Comparison of ENCODE assay signal across 1 cellular context in the genomic region with DNA sequence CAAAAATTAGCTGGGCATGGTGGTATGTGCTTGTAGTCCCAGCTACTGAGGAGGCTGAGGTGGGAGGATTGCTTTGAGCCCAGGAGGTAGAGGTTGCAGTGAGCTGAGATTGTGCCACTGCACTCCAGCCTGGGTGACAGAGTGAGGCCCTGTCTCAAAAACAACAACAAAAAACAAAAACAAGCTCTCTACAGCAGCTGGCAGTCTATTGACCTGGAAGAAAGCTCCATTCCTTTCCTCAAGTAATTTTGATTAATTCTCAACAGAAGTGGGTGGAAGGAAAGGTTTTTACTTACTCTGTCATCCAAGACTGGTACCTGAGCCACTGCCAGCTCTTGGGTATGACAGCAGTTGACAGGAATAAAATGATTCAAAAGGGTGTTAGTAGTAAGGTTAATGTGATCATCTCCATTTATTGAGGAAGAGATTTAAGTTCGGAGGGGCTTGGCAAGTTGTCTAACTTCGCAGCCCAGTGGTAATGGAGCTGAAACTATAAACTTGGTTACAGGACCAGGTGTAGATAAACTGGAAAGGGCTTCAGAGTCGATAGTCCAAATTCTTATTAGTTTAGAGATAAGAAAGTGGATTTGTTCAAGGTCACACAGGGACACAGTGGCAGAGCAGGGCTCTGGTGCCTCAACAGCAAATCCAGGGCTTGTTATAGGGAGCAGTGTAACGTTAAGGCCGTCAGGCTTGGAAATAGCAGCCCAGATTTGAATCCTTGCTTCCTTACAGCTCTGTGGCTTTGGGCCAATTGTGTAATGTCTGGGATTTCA.
TF ChIP-seq lines count a peak whose summit lies in the region.

No MANE protein-coding gene starts in this region.

TF ChIP-seq in HepG2, 621 proteins besides CTCF, POLR2A, EP300 and RAD21 (continued from another document and continues in another):
- TF ChIP-seq, protein P1, sequence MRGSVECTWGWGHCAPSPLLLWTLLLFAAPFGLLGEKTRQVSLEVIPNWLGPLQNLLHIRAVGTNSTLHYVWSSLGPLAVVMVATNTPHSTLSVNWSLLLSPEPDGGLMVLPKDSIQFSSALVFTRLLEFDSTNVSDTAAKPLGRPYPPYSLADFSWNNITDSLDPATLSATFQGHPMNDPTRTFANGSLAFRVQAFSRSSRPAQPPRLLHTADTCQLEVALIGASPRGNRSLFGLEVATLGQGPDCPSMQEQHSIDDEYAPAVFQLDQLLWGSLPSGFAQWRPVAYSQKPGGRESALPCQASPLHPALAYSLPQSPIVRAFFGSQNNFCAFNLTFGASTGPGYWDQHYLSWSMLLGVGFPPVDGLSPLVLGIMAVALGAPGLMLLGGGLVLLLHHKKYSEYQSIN (CRISPR knock-in tag; IDR thresholded peaks at IDR 0.05; ENCODE audit: borderline replicate concordance): no peak
- TF ChIP-seq DNMT3B (CRISPR knock-in tag; conservative IDR thresholded peaks at IDR 0.05) (no peak), TSC22D2 (CRISPR knock-in tag; IDR thresholded peaks at IDR 0.05; ENCODE audit: borderline replicate concordance) (no peak), MTA1 (CRISPR knock-in tag; IDR thresholded peaks at IDR 0.05; ENCODE audit: borderline replicate concordance) (no peak), SOX13 (IDR thresholded peaks at IDR 0.05) (no peak), SOX13 (CRISPR knock-in tag; conservative IDR thresholded peaks at IDR 0.05 in 1 of 2, IDR thresholded peaks at IDR 0.05 in 1 of 2) (peak in 1 of 2 experiments; percentile 57; a peak in 1 of 4 replicates), ZSCAN22 (CRISPR knock-in tag; IDR thresholded peaks at IDR 0.05) (no peak), ZNF766 (CRISPR knock-in tag; IDR thresholded peaks at IDR 0.05; ENCODE audit: borderline replicate concordance) (peak; percentile 81), SKI (IDR thresholded peaks at IDR 0.05; ENCODE audit: partially characterized antibody) (no peak), FOXK2 (IDR thresholded peaks at IDR 0.05) (no peak), ZNF460 (CRISPR knock-in tag; IDR thresholded peaks at IDR 0.05; ENCODE audit: borderline replicate concordance) (no peak), SAP130 (CRISPR knock-in tag; IDR thresholded peaks at IDR 0.05; ENCODE audit: low read depth) (no peak; the same call in 1 of the 2 replicates), CHD2 (IDR thresholded peaks at IDR 0.05; ENCODE audit: low read depth, low read length) (no peak), SOX5 (CRISPR knock-in tag; IDR thresholded peaks at IDR 0.05; ENCODE audit: borderline replicate concordance) (no peak; the same call in none of the 2 replicates), MBD4 (IDR thresholded peaks at IDR 0.05; ENCODE audit: borderline replicate concordance, low read length) (no peak), IKZF1 (IDR thresholded peaks at IDR 0.05) (no peak), FOXP1 (IDR thresholded peaks at IDR 0.05) (no peak), FOXP1 (CRISPR knock-in tag; IDR thresholded peaks at IDR 0.05) (no peak; the same call in 1 of the 2 replicates), KAT2B (IDR thresholded peaks at IDR 0.05; ENCODE audit: borderline replicate concordance, low read depth, low read length) (no peak), TMF1 (CRISPR knock-in tag; IDR thresholded peaks at IDR 0.05; ENCODE audit: low read depth) (no peak; the same call in 1 of the 2 replicates), ZNF235 (CRISPR knock-in tag; IDR thresholded peaks at IDR 0.05; ENCODE audit: borderline replicate concordance) (no peak), ZNF678 (CRISPR knock-in tag; IDR thresholded peaks at IDR 0.05) (no peak), SMAD3 (CRISPR knock-in tag; IDR thresholded peaks at IDR 0.05) (0 out of 2 replicates have a peak, but pooled peaks have one; percentile 34), ELF3 (CRISPR knock-in tag; IDR thresholded peaks at IDR 0.05) (no peak), EED (CRISPR knock-in tag; IDR thresholded peaks at IDR 0.05) (no peak), KAT7 (CRISPR knock-in tag; IDR thresholded peaks at IDR 0.05; ENCODE audit: borderline replicate concordance) (0 out of 2 replicates have a peak, but pooled peaks have one; percentile 6), ZNF75D (CRISPR knock-in tag; IDR thresholded peaks at IDR 0.05; ENCODE audit: borderline replicate concordance) (no peak), SMAD1 (CRISPR knock-in tag; IDR thresholded peaks at IDR 0.05; ENCODE audit: borderline replicate concordance, low read depth) (no peak), ZNF572 (CRISPR knock-in tag; IDR thresholded peaks at IDR 0.05) (no peak), NKX3-1 (CRISPR knock-in tag; IDR thresholded peaks at IDR 0.05) (no peak), SRSF9 (IDR thresholded peaks at IDR 0.05; ENCODE audit: borderline replicate concordance, insufficient read depth, low read depth, low read length, poor library complexity, severe bottlenecking) (no peak), DMAP1 (CRISPR knock-in tag; IDR thresholded peaks at IDR 0.05) (no peak), HOXA3 (CRISPR knock-in tag; IDR thresholded peaks at IDR 0.05) (peak; percentile 47; the same call in 1 of the 2 replicates), DPF2 (CRISPR knock-in tag; IDR thresholded peaks at IDR 0.05; ENCODE audit: borderline replicate concordance, low read depth) (peak; percentile 40; the same call in 1 of the 2 replicates), ZNF790 (CRISPR knock-in tag; IDR thresholded peaks at IDR 0.05; ENCODE audit: borderline replicate concordance) (no peak), ZNF451 (CRISPR knock-in tag; IDR thresholded peaks at IDR 0.05) (no peak), PHF20 (CRISPR knock-in tag; IDR thresholded peaks at IDR 0.05) (no peak), SRSF1 (optimal IDR thresholded peaks at IDR 0.05; ENCODE audit: low read depth, low read length) (no peak)
- TF ChIP-seq, protein P2, sequence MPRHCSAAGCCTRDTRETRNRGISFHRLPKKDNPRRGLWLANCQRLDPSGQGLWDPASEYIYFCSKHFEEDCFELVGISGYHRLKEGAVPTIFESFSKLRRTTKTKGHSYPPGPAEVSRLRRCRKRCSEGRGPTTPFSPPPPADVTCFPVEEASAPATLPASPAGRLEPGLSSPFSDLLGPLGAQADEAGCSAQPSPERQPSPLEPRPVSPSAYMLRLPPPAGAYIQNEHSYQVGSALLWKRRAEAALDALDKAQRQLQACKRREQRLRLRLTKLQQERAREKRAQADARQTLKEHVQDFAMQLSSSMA (CRISPR knock-in tag; IDR thresholded peaks at IDR 0.05): no peak
- TF ChIP-seq, protein P3, sequence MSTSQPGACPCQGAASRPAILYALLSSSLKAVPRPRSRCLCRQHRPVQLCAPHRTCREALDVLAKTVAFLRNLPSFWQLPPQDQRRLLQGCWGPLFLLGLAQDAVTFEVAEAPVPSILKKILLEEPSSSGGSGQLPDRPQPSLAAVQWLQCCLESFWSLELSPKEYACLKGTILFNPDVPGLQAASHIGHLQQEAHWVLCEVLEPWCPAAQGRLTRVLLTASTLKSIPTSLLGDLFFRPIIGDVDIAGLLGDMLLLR (CRISPR knock-in tag; IDR thresholded peaks at IDR 0.05): no peak
- TF ChIP-seq, protein P4, sequence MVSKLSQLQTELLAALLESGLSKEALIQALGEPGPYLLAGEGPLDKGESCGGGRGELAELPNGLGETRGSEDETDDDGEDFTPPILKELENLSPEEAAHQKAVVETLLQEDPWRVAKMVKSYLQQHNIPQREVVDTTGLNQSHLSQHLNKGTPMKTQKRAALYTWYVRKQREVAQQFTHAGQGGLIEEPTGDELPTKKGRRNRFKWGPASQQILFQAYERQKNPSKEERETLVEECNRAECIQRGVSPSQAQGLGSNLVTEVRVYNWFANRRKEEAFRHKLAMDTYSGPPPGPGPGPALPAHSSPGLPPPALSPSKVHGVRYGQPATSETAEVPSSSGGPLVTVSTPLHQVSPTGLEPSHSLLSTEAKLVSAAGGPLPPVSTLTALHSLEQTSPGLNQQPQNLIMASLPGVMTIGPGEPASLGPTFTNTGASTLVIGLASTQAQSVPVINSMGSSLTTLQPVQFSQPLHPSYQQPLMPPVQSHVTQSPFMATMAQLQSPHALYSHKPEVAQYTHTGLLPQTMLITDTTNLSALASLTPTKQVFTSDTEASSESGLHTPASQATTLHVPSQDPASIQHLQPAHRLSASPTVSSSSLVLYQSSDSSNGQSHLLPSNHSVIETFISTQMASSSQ (IDR thresholded peaks at IDR 0.05; ENCODE audit: low read depth): no peak
- TF ChIP-seq, protein P4 (CRISPR knock-in tag; IDR thresholded peaks at IDR 0.05; ENCODE audit: borderline replicate concordance): peak; percentile 16; the same call in 1 of the 2 replicates
- TF ChIP-seq, protein P5, sequence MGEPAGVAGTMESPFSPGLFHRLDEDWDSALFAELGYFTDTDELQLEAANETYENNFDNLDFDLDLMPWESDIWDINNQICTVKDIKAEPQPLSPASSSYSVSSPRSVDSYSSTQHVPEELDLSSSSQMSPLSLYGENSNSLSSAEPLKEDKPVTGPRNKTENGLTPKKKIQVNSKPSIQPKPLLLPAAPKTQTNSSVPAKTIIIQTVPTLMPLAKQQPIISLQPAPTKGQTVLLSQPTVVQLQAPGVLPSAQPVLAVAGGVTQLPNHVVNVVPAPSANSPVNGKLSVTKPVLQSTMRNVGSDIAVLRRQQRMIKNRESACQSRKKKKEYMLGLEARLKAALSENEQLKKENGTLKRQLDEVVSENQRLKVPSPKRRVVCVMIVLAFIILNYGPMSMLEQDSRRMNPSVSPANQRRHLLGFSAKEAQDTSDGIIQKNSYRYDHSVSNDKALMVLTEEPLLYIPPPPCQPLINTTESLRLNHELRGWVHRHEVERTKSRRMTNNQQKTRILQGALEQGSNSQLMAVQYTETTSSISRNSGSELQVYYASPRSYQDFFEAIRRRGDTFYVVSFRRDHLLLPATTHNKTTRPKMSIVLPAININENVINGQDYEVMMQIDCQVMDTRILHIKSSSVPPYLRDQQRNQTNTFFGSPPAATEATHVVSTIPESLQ (CRISPR knock-in tag; conservative IDR thresholded peaks at IDR 0.05): no peak
- TF ChIP-seq, protein P6, sequence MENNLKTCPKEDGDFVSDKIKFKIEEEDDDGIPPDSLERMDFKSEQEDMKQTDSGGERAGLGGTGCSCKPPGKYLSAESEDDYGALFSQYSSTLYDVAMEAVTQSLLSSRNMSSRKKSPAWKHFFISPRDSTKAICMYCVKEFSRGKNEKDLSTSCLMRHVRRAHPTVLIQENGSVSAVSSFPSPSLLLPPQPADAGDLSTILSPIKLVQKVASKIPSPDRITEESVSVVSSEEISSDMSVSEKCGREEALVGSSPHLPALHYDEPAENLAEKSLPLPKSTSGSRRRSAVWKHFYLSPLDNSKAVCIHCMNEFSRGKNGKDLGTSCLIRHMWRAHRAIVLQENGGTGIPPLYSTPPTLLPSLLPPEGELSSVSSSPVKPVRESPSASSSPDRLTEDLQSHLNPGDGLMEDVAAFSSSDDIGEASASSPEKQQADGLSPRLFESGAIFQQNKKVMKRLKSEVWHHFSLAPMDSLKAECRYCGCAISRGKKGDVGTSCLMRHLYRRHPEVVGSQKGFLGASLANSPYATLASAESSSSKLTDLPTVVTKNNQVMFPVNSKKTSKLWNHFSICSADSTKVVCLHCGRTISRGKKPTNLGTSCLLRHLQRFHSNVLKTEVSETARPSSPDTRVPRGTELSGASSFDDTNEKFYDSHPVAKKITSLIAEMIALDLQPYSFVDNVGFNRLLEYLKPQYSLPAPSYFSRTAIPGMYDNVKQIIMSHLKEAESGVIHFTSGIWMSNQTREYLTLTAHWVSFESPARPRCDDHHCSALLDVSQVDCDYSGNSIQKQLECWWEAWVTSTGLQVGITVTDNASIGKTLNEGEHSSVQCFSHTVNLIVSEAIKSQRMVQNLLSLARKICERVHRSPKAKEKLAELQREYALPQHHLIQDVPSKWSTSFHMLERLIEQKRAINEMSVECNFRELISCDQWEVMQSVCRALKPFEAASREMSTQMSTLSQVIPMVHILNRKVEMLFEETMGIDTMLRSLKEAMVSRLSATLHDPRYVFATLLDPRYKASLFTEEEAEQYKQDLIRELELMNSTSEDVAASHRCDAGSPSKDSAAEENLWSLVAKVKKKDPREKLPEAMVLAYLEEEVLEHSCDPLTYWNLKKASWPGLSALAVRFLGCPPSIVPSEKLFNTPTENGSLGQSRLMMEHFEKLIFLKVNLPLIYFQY (CRISPR knock-in tag; IDR thresholded peaks at IDR 0.05; ENCODE audit: borderline replicate concordance): no peak
- TF ChIP-seq, protein P7, sequence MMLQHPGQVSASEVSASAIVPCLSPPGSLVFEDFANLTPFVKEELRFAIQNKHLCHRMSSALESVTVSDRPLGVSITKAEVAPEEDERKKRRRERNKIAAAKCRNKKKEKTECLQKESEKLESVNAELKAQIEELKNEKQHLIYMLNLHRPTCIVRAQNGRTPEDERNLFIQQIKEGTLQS (CRISPR knock-in tag; IDR thresholded peaks at IDR 0.05): no peak
- TF ChIP-seq, protein P8, sequence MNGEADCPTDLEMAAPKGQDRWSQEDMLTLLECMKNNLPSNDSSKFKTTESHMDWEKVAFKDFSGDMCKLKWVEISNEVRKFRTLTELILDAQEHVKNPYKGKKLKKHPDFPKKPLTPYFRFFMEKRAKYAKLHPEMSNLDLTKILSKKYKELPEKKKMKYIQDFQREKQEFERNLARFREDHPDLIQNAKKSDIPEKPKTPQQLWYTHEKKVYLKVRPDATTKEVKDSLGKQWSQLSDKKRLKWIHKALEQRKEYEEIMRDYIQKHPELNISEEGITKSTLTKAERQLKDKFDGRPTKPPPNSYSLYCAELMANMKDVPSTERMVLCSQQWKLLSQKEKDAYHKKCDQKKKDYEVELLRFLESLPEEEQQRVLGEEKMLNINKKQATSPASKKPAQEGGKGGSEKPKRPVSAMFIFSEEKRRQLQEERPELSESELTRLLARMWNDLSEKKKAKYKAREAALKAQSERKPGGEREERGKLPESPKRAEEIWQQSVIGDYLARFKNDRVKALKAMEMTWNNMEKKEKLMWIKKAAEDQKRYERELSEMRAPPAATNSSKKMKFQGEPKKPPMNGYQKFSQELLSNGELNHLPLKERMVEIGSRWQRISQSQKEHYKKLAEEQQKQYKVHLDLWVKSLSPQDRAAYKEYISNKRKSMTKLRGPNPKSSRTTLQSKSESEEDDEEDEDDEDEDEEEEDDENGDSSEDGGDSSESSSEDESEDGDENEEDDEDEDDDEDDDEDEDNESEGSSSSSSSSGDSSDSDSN (CRISPR knock-in tag; IDR thresholded peaks at IDR 0.05): peak; percentile 29; the same call in 1 of the 2 replicates
- TF ChIP-seq, protein P9, sequence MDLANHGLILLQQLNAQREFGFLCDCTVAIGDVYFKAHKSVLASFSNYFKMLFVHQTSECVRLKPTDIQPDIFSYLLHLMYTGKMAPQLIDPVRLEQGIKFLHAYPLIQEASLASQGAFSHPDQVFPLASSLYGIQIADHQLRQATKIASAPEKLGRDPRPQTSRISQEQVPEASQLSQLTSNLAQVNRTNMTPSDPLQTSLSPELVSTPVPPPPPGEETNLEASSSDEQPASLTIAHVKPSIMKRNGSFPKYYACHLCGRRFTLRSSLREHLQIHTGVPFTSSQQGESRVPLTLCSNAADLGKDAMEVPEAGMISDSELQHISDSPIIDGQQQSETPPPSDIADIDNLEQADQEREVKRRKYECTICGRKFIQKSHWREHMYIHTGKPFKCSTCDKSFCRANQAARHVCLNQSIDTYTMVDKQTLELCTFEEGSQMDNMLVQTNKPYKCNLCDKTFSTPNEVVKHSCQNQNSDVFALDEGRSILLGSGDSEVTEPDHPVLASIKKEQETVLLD (CRISPR knock-in tag; IDR thresholded peaks at IDR 0.05; ENCODE audit: low read depth): no peak
